In the genomic region with DNA sequence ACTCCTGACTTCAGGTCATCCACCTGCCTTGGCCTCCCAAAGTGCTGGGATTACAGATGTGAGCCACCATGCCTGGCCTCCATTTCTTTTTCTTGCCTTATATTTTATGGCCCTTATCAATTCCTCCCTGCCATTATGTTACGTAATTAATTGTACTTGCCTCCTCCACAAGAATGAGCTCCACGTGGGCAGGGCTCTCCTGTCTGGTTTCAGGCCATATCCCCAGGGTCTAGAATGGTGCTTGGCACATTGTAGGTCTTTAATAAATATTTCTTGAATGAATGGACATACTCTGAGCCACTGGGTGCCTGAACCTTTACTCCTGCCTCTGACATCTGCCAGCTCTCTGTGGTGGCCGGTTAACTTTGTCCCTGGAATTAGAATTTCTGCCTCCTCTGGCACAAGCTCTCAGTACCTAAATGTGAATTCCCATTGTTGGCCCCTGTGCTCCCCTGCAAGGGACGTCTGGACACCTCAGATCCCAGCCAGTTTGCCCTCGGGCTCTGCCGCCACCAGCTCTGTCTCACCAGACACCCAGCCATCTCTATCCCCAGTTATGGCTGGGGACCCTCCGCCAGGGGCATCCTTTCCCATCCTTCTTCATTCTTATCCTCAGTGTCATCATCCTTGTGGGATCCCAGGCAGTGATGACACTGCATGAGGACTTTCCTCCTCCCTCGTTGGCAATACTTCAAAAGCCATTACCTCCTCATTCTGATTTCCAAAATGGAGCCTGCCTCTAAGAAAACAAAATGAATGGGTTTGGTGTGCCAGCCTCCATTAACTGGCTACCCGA, we compare ENCODE assay signal across 18 cellular contexts.
DNase-seq lines count a peak whose midpoint lies in the region; ATAC-seq and TF ChIP-seq lines count a peak whose summit lies in the region.
"Had no signal": no experiment of that assay in that cellular context is flagged by ENCODE, and none has a peak within 500 bp of the region (broad histone marks: within the 10 kb centered on the region; RNA-seq: fewer than 3 reads in every experiment).

No MANE protein-coding gene starts in this region.

- intact Hi-C loops in activated CD4-positive, alpha-beta T cell treated with anti-CD3 and anti-CD28 coated beads for 36 hours (cut with DNase I, micrococcal nuclease): loop anchor here in 1 of 2 experiments (10.0 kb wide), 1 partner anchor 935 kb away; no protein-coding TSS in a partner anchor

- no peaks in the 10 kb centered on the region for H3K9me3 Mint-ChIP-seq in HFFc6
- H3K9me3 Mint-ChIP-seq in activated CD4-positive, alpha-beta T cell treated with anti-CD3 and anti-CD28 coated beads for 36 hours (ENCODE audit: low read depth): no peaks in the 10 kb centered on the region

- H3K36me3 Mint-ChIP-seq in HFFc6 (ENCODE audit: low read depth): peaks cover 15% of the 10 kb centered on the region
- no peaks in the 10 kb centered on the region for H3K36me3 Mint-ChIP-seq in activated CD4-positive, alpha-beta T cell treated with anti-CD3 and anti-CD28 coated beads for 36 hours (ENCODE audit: low read depth)

- POLR2A ChIA-PET in activated CD4-positive, alpha-beta T cell treated with anti-CD3 and anti-CD28 coated beads for 36 hours (lab: Charles Lee): no interaction called here

- H3K36me3 ChIP-seq in SJSA1 (peaks cover 8% of the 10 kb centered on the region), gastroesophageal sphincter (no peaks in the 10 kb centered on the region)
- H3K36me3 ChIP-seq: uterus had no signal

- CTCF ChIA-PET in activated CD4-positive, alpha-beta T cell treated with anti-CD3 and anti-CD28 coated beads for 36 hours (lab: Charles Lee): interaction anchor here (0.7 to 1.4 kb wide), 4 partner anchors 7 to 119 kb away, joined by 3 read pairs; no protein-coding TSS in a partner anchor

- H3K27ac ChIP-seq in SJSA1 (peak overlapping the region; percentile 25), gastroesophageal sphincter (no peak overlapping the region)
- H3K27ac ChIP-seq: uterus had no signal

- peaks cover 29% of the 10 kb centered on the region for H3K4me1 ChIP-seq in SJSA1 (replicated peaks)
- H3K4me1 ChIP-seq in gastroesophageal sphincter: peaks cover 0 to 9% (median 0%) of the 10 kb centered on the region in 3 donors
- H3K4me1 ChIP-seq: uterus had no signal

- H3K27me3 ChIP-seq in SJSA1 (replicated peaks) (no peaks in the 10 kb centered on the region), gastroesophageal sphincter (no peaks in the 10 kb centered on the region)
- H3K27me3 ChIP-seq: uterus had no signal

- 90% methylated on average over 9 of the region's 9 CpGs for WGBS in gastroesophageal sphincter (ENCODE audit: low coverage in 1 of 2), 2 donors

- H3K4me3 Mint-ChIP-seq in HFFc6: no peak overlapping the region
- H3K4me3 Mint-ChIP-seq in activated CD4-positive, alpha-beta T cell treated with anti-CD3 and anti-CD28 coated beads for 36 hours: no peak overlapping the region

- H3K9me3 ChIP-seq in SJSA1 (replicated peaks) (no peaks in the 10 kb centered on the region), gastroesophageal sphincter (no peaks in the 10 kb centered on the region)
- H3K9me3 ChIP-seq: uterus had no signal

- ATAC-seq in gastroesophageal sphincter: no peak
- ATAC-seq in GM18858 (IDR thresholded peaks at IDR 0.05; ENCODE audit: unreplicated experiment): no peak
- ATAC-seq in activated CD4-positive, alpha-beta T cell treated with anti-CD3 and anti-CD28 coated beads for 36 hours: no peak
- ATAC-seq: activated CD4-positive, CD25-positive, alpha-beta regulatory T cell treated with anti-CD3 and anti-CD28 coated beads, Interleukin-2, amount 50 U/mL, for 24 hours had no signal

- H3K4me3 ChIP-seq in SJSA1 (no peak overlapping the region), gastroesophageal sphincter (no peak overlapping the region)
- H3K4me3 ChIP-seq: uterus had no signal

- H3K27me3 Mint-ChIP-seq in HFFc6 (ENCODE audit: insufficient read depth): peaks cover 2% of the 10 kb centered on the region; the same call in 1 of the 2 replicates
- no peaks in the 10 kb centered on the region for H3K27me3 Mint-ChIP-seq in activated CD4-positive, alpha-beta T cell treated with anti-CD3 and anti-CD28 coated beads for 36 hours

- TF ChIP-seq POLR2A in gastroesophageal sphincter (IDR thresholded peaks at IDR 0.05): no peak

- TF ChIP-seq EP300 in gastroesophageal sphincter (IDR thresholded peaks at IDR 0.05): no peak

- peak overlapping the region; percentile 94 for H3K27ac Mint-ChIP-seq in HFFc6
- no peak overlapping the region for H3K27ac Mint-ChIP-seq in activated CD4-positive, alpha-beta T cell treated with anti-CD3 and anti-CD28 coated beads for 36 hours

- peaks cover 48% of the 10 kb centered on the region for H3K4me1 Mint-ChIP-seq in HFFc6 (ENCODE audit: low read depth)
- H3K4me1 Mint-ChIP-seq in activated CD4-positive, alpha-beta T cell treated with anti-CD3 and anti-CD28 coated beads for 36 hours: peaks cover 2% of the 10 kb centered on the region

- TF ChIP-seq CTCF in HFFc6 (IDR thresholded peaks at IDR 0.05) (peak; percentile 48; the same call in 1 of the 2 replicates), gastroesophageal sphincter (IDR thresholded peaks at IDR 0.05) (no peak)

- DNase-seq in AG20443 (ENCODE audit: low spot score): peak; percentile 65
- peak; percentile 78 for DNase-seq in HFFc6
- peak in 1 of 2 experiments; percentile 34 for DNase-seq in SJSA1 (ENCODE audit: low read depth in 1 of 2, low spot score in 2 of 2)
- peak; percentile 46 for DNase-seq in kidney tubule cell (ENCODE audit: low spot score)
- DNase-seq in NCI-H1092 (lab: John Stamatoyannopoulos, UW): no peak
- no peak for DNase-seq in activated CD4-positive, alpha-beta T cell treated with anti-CD3 and anti-CD28 coated beads for 36 hours
- DNase-seq: caudate nucleus; GOT3; hippocampal formation; KBM-7; NCI-H1105; NK-92 treated with Interleukin-12 subunit alpha and Interleukin-12 subunit beta, amount 100 ng/mL, for 24 hours; Right ventricle myocardium superior; stimulated activated CD4-positive, alpha-beta T cell treated with anti-CD3 and anti-CD28 coated beads, Interleukin-1b, Interleukin-23, amount 100 ng/mL, for 48 hours; uterus had no signal

Comparison
In these comparisons a context has a peak if more than half of its experiments do, and no peak if none do; other contexts are left out.
1. DNase-seq: peak in AG20443 (single experiment), HFFc6 (single experiment) and kidney tubule cell (single experiment); none in NCI-H1092 (single experiment) and activated CD4-positive, alpha-beta T cell treated with anti-CD3 and anti-CD28 coated beads for 36 hours (single experiment).